Comparison of ENCODE assay signal across 1 cellular context in the genomic region with DNA sequence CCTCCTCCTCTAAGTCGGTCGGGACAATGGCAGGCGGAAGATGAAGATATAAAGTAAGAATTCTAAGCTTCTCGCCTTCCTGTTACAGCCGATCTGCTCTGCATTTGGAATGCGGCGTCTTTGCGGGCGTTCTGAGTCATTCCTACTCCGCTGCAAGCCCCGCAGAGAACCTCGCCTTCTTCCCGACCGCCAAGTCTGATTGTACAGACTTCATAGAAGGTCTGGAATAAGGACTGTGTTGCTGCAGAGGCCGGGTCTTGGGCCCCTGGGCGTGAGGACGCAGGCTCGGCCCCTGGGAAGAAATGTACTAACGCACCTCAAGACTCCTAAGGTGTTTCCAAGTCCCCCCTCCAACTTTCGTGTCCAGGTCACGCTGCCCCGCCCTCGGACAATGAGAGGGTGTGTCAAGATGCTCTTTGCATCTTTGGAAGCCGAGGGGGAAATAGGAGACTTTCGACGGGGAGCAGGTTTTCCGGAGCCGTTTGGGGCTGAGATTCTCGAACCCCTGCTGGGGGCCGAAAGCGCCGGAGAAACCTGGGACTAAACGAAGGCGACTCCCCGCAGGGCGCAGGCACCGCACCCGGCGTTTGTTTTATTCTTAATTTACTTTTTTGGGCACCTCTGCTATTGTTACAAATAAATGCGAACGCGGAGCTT.
TF ChIP-seq lines count a peak whose summit lies in the region.

No MANE protein-coding gene starts in this region.

TF ChIP-seq in H1, 55 proteins besides CTCF, POLR2A, EP300 and RAD21:
- TF ChIP-seq SRF (IDR thresholded peaks at IDR 0.05; ENCODE audit: low read depth, low read length): no peak
- TF ChIP-seq FOSL1 (IDR thresholded peaks at IDR 0.05; ENCODE audit: insufficient read depth, low read depth, low read length): no peak
- TF ChIP-seq BRCA1 (IDR thresholded peaks at IDR 0.05; ENCODE audit: low read depth, low read length): no peak
- TF ChIP-seq JUN (IDR thresholded peaks at IDR 0.05; ENCODE audit: low read depth, low read length): no peak
- TF ChIP-seq SAP30 (IDR thresholded peaks at IDR 0.05; ENCODE audit: insufficient read depth, insufficient replicate concordance, low read length): no peak
- peak; percentile 69 for TF ChIP-seq SUZ12 (IDR thresholded peaks at IDR 0.05; ENCODE audit: low read length)
- no peak for TF ChIP-seq BACH1 (IDR thresholded peaks at IDR 0.05; ENCODE audit: low read length)
- TF ChIP-seq E2F6 (IDR thresholded peaks at IDR 0.05): no peak
- TF ChIP-seq TAF1 (IDR thresholded peaks at IDR 0.05; ENCODE audit: low read depth, low read length): no peak
- TF ChIP-seq ATF3 (IDR thresholded peaks at IDR 0.05; ENCODE audit: insufficient read depth, low read depth, low read length): no peak
- TF ChIP-seq CTBP2 (IDR thresholded peaks at IDR 0.05; ENCODE audit: borderline replicate concordance, insufficient read depth, insufficient read length, low read length): peak; percentile 29
- TF ChIP-seq EZH2 (IDR thresholded peaks at IDR 0.05; ENCODE audit: low read depth, low read length, severe bottlenecking): peak; percentile 86
- no peak for TF ChIP-seq TBP (IDR thresholded peaks at IDR 0.05; ENCODE audit: low read depth, low read length)
- no peak for TF ChIP-seq BCL11A (IDR thresholded peaks at IDR 0.05; ENCODE audit: low read depth in 2 of 2, low read length in 2 of 2)
- TF ChIP-seq RBBP5 (IDR thresholded peaks at IDR 0.05; ENCODE audit: borderline replicate concordance, low read depth, low read length): no peak
- no peak for TF ChIP-seq ATF2 (IDR thresholded peaks at IDR 0.05; ENCODE audit: low read length)
- no peak for TF ChIP-seq SIRT6 (IDR thresholded peaks at IDR 0.05; ENCODE audit: low read length)
- no peak for TF ChIP-seq SIX5 (IDR thresholded peaks at IDR 0.05; ENCODE audit: low read depth, low read length)
- peak; percentile 48; the same call in 1 of the 2 replicates for TF ChIP-seq JUND (IDR thresholded peaks at IDR 0.05; ENCODE audit: low read length)
- TF ChIP-seq CBX5 (IDR thresholded peaks at IDR 0.05; ENCODE audit: low read depth, low read length): no peak
- TF ChIP-seq RXRA (IDR thresholded peaks at IDR 0.05; ENCODE audit: insufficient read depth, low read depth, low read length): 0 out of 2 replicates have a peak, but pooled peaks have one; percentile 19
- peak; percentile 81 for TF ChIP-seq RNF2 (IDR thresholded peaks at IDR 0.05; ENCODE audit: borderline replicate concordance, low read depth, low read length, missing control alignments, poor library complexity, severe bottlenecking)
- TF ChIP-seq TCF12 (IDR thresholded peaks at IDR 0.05; ENCODE audit: low read depth, low read length): no peak
- no peak for TF ChIP-seq KDM5A (IDR thresholded peaks at IDR 0.05; ENCODE audit: low read length)
- no peak for TF ChIP-seq GTF2F1 (IDR thresholded peaks at IDR 0.05; ENCODE audit: borderline replicate concordance, low read depth, low read length)
- no peak for TF ChIP-seq ZNF274 (IDR thresholded peaks at IDR 0.05; ENCODE audit: borderline replicate concordance, extremely low read depth, low read length)
- TF ChIP-seq HDAC2 (IDR thresholded peaks at IDR 0.05; ENCODE audit: borderline replicate concordance in 1 of 2, low read depth in 2 of 2, low read length in 2 of 2): no peak
- TF ChIP-seq RFX5 (IDR thresholded peaks at IDR 0.05; ENCODE audit: borderline replicate concordance, low read depth, low read length): no peak
- no peak for TF ChIP-seq POU5F1 (IDR thresholded peaks at IDR 0.05; ENCODE audit: low read depth, low read length)
- no peak for TF ChIP-seq TEAD4 (IDR thresholded peaks at IDR 0.05; ENCODE audit: low read depth, low read length)
- no peak for TF ChIP-seq TAF7 (optimal IDR thresholded peaks at IDR 0.05; ENCODE audit: borderline replicate concordance, low read depth, low read length)
